ENCODE assay signal across 1 cellular context in genomic region chr2:128289439-128289838, GRCh38.
TF ChIP-seq lines count a peak whose summit lies in the region.

No MANE protein-coding gene starts in this region.

TF ChIP-seq in Ishikawa, 13 proteins besides CTCF, POLR2A, EP300 and RAD21 (continued from another document):
- TF ChIP-seq REST (IDR thresholded peaks at IDR 0.05; ENCODE audit: low read depth), result no peak
- TF ChIP-seq CREB1 (IDR thresholded peaks at IDR 0.05; ENCODE audit: low read depth), result no peak
- TF ChIP-seq CEBPB (IDR thresholded peaks at IDR 0.05), result no peak
- 0 out of 2 replicates have a peak, but pooled peaks have one; percentile 31 for TF ChIP-seq NFIC (IDR thresholded peaks at IDR 0.05)
- TF ChIP-seq TAF1 (IDR thresholded peaks at IDR 0.05; ENCODE audit: low read depth), result no peak
- no peak for TF ChIP-seq USF1 (IDR thresholded peaks at IDR 0.05)
- TF ChIP-seq FOXM1 (IDR thresholded peaks at IDR 0.05; ENCODE audit: borderline replicate concordance, low read depth), result no peak
- peak; percentile 52 for TF ChIP-seq MAX (IDR thresholded peaks at IDR 0.05)
- peak; percentile 84 for TF ChIP-seq TEAD4 (IDR thresholded peaks at IDR 0.05)
